4 cellular contexts compared by ENCODE assay signal in genomic region chr1:218898921-218899320, GRCh38.
"Had no signal": no experiment of that assay in that cellular context is flagged by ENCODE, and none has a peak within 500 bp of the region (broad histone marks: within the 10 kb centered on the region; RNA-seq: fewer than 3 reads in every experiment).

No MANE protein-coding gene starts in this region.

- H2AFZ ChIP-seq: GM23338 had no signal

- H3K4me3 ChIP-seq: GM23338 had no signal

- ATAC-seq: GM23338 had no signal

- DNase-seq: H9, HCEC 1CT, IMR-90 had no signal

- H3K4me2 ChIP-seq: GM23338 had no signal
